8 cellular contexts compared by ENCODE assay signal in genomic region chr3:141311496-141312358, GRCh38. TPM values are rescaled to one million over a fixed set of nuclear protein-coding genes. Genes with fewer than 3 reads are reported as not detected.
DNase-seq lines count a peak whose midpoint lies in the region; TF ChIP-seq lines count a peak whose summit lies in the region.

No MANE protein-coding gene starts in this region.

- H3K36me3 Mint-ChIP-seq in HFFc6 (ENCODE audit: low read depth) = no peaks in the 10 kb centered on the region; the same call in 1 of the 2 replicates
- peaks cover 2% of the 10 kb centered on the region for H3K36me3 Mint-ChIP-seq in activated naive CD4-positive, alpha-beta T cell treated with anti-CD3 and anti-CD28 coated beads, Interleukin-2, amount 50 U/mL, for 24 hours

- no peaks in the 10 kb centered on the region for H3K27me3 Mint-ChIP-seq in HFFc6 (ENCODE audit: insufficient read depth)
- no peaks in the 10 kb centered on the region for H3K27me3 Mint-ChIP-seq in activated naive CD4-positive, alpha-beta T cell treated with anti-CD3 and anti-CD28 coated beads, Interleukin-2, amount 50 U/mL, for 24 hours

- H3K79me2 ChIP-seq in osteoblast (ENCODE audit: insufficient read depth, low read length) = peaks cover 5% of the 10 kb centered on the region

- H3K27ac ChIP-seq in osteoblast (ENCODE audit: low read depth, low read length) (peak overlapping the region; percentile 64), thymus (ENCODE audit: low read depth) (peak overlapping the region; percentile 88)

- H3K9me3 Mint-ChIP-seq in HFFc6 = no peaks in the 10 kb centered on the region
- no peaks in the 10 kb centered on the region for H3K9me3 Mint-ChIP-seq in activated naive CD4-positive, alpha-beta T cell treated with anti-CD3 and anti-CD28 coated beads, Interleukin-2, amount 50 U/mL, for 24 hours

- 6% methylated on average over 43 of the region's 43 CpGs for WGBS in thymus

- H3K9me3 ChIP-seq in osteoblast (ENCODE audit: low read depth, low read length) (no peaks in the 10 kb centered on the region), thymus (ENCODE audit: control insufficient read depth) (no peaks in the 10 kb centered on the region)

- peaks cover 39% of the 10 kb centered on the region for H3K4me1 Mint-ChIP-seq in HFFc6 (ENCODE audit: low read depth)
- H3K4me1 Mint-ChIP-seq in activated naive CD4-positive, alpha-beta T cell treated with anti-CD3 and anti-CD28 coated beads, Interleukin-2, amount 50 U/mL, for 24 hours = peaks cover 61% of the 10 kb centered on the region

- no peaks in the 10 kb centered on the region for H4K20me1 ChIP-seq in osteoblast (ENCODE audit: insufficient read depth, low read length)

- H3K36me3 ChIP-seq in osteoblast (ENCODE audit: insufficient read depth, low read length) = no peaks in the 10 kb centered on the region
- H3K36me3 ChIP-seq in thymus (ENCODE audit: control insufficient read depth, insufficient read depth) = no peaks in the 10 kb centered on the region

- peak overlapping the region; percentile 100 for H2AFZ ChIP-seq in osteoblast (ENCODE audit: low read length)

- DNase-seq in GM10248 (ENCODE audit: extremely low spot score) = peak; percentile 98
- DNase-seq in HFFc6 = peak; percentile 97
- DNase-seq in NAMALWA (ENCODE audit: low spot score) = peak; percentile 99
- peak; percentile 99 for DNase-seq in SK-N-DZ (ENCODE audit: low spot score)
- DNase-seq in glomerular visceral epithelial cell (ENCODE audit: extremely low spot score) = peak; percentile 98
- peak; percentile 97 for DNase-seq in osteoblast (ENCODE audit: insufficient read length, low spot score, missing footprints)

- CTCF ChIA-PET in GM10248 (lab: Yijun Ruan, JAX) = interaction anchor here (0.6 to 17.7 kb wide), 44 partner anchors 9 to 252 kb away, joined by 3 to 398 read pairs (median 6); partner anchors contain the start of genes PXYLP1 and ZBTB38

- no peaks in the 10 kb centered on the region for H3K27me3 ChIP-seq in osteoblast (ENCODE audit: insufficient read depth, low read length)
- no peaks in the 10 kb centered on the region for H3K27me3 ChIP-seq in thymus (ENCODE audit: control insufficient read depth, insufficient read depth)

- H3K4me1 ChIP-seq in osteoblast (ENCODE audit: insufficient read depth, low read length) (peaks cover 14% of the 10 kb centered on the region), thymus (ENCODE audit: control insufficient read depth, insufficient read depth, low read length) (peaks cover 17% of the 10 kb centered on the region)

- peak overlapping the region; percentile 84 for H3K27ac Mint-ChIP-seq in HFFc6
- H3K27ac Mint-ChIP-seq in activated naive CD4-positive, alpha-beta T cell treated with anti-CD3 and anti-CD28 coated beads, Interleukin-2, amount 50 U/mL, for 24 hours = peak overlapping the region; percentile 99

- H3K4me2 ChIP-seq in osteoblast (ENCODE audit: insufficient read depth, low read length) = peak overlapping the region; percentile 93

- POLR2A ChIA-PET in GM10248 (lab: Yijun Ruan, JAX) = interaction anchor here (0.8 kb wide), 1 partner anchor 125 kb away, joined by 4 read pairs; no protein-coding TSS in a partner anchor

- H3K4me3 Mint-ChIP-seq in HFFc6 = peak overlapping the region; percentile 95
- H3K4me3 Mint-ChIP-seq in activated naive CD4-positive, alpha-beta T cell treated with anti-CD3 and anti-CD28 coated beads, Interleukin-2, amount 50 U/mL, for 24 hours = peak overlapping the region; percentile 100

- H3K4me3 ChIP-seq in osteoblast (ENCODE audit: insufficient read depth, low read length) (peak overlapping the region; percentile 96), thymus (ENCODE audit: low read length) (peak overlapping the region; percentile 68)

- peak; percentile 88 for TF ChIP-seq CTCF in GM10248 (IDR thresholded peaks at IDR 0.05; ENCODE audit: control extremely low read depth, extremely low read depth, low read depth, missing control alignments)
- peak; percentile 85 for TF ChIP-seq CTCF in HFFc6 (IDR thresholded peaks at IDR 0.05)
- peak; percentile 88 for TF ChIP-seq CTCF in osteoblast (IDR thresholded peaks at IDR 0.05; ENCODE audit: extremely low read depth, low read depth, low read length)

RNA-seq across cellular contexts. Expression of gene ZBTB38, which starts 56.6 kb away (rescaled TPM):
- total RNA-seq in HFFc6 (2021; fragmentation: NEBNext Ultra II Directional; extraction: Animal tissue kit (Norgen Biotek cat#: 25700)) = 100 to 1,000 TPM; 146 to 172 (median 158) TPM
- polyA plus RNA-seq in SK-N-DZ (2014; cell fraction: cytosol; rRNA removed) = 4.7 and 8.1 TPM in 2 replicates
- polyA plus RNA-seq in SK-N-DZ (2014; cell fraction: nucleus; rRNA removed) = 4.0 and 4.3 TPM in 2 replicates
- 181 and 196 TPM in 2 replicates for total RNA-seq in osteoblast
- 11.0 TPM for polyA plus RNA-seq in thymus

Comparison
In these comparisons a context has a peak if more than half of its experiments do, and no peak if none do; other contexts are left out.
1. Peak in every context shown above with its lines: DNase-seq, H3K4me3 ChIP-seq and H3K27ac ChIP-seq.